ENCODE assay signal across 32 cellular contexts in the genomic region with DNA sequence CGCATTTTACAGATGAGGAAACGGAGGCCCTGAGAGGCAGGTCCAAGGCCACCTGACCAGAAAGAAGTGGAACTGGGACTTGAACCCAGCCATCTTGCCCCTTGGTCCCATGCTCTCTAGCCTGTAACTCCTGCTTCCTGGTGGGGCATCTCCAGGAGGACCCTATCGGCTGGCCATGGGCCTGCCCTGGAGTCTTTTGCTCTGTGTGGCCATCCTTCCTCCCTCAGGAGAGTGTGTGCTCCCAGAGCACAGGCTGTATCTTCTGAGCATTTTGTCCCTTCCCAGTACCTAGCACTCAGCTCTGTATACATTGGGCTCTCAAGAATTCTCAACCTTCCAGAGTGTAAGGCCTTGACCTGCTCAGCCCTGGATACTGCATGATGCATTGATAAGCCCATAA. TPM values are rescaled to one million over a fixed set of nuclear protein-coding genes. Genes with fewer than 3 reads are reported as not detected.
"Had no signal": no experiment of that assay in that cellular context is flagged by ENCODE, and none has a peak within 500 bp of the region (broad histone marks: within the 10 kb centered on the region; RNA-seq: fewer than 3 reads in every experiment).

No MANE protein-coding gene starts in this region.

- H3K9ac ChIP-seq: neural progenitor cell had no signal

- H3K9me3 ChIP-seq: pancreas, psoas muscle, stomach, thoracic aorta, thyroid gland, upper lobe of left lung, vagina had no signal

- H3K36me3 ChIP-seq: neural progenitor cell, pancreas, stomach, thoracic aorta, thyroid gland, upper lobe of left lung, vagina had no signal

- H3K4me2 ChIP-seq: neural progenitor cell, smooth muscle cell had no signal

- ATAC-seq: naive thymus-derived CD4-positive, alpha-beta T cell; natural killer cell; pancreas; psoas muscle; right cardiac atrium; sciatic nerve; stimulated activated effector memory CD8-positive, alpha-beta T cell treated with anti-CD3 and anti-CD28 coated beads, Interleukin-12 subunit alpha, Interleukin-12 subunit beta, amount 100 ng/mL, for 72 hours; stimulated activated naive B cell treated with anti-CD40 and anti-IgM and Interleukin-4, amounts not matched to agents 10 μg/mL and 1 μg/mL and 100 μg/mL, for 72 hours had no signal

- H3K36me3 Mint-ChIP-seq: natural killer cell; neural progenitor cell; stimulated activated effector memory CD8-positive, alpha-beta T cell treated with anti-CD3 and anti-CD28 coated beads, Interleukin-12 subunit alpha, Interleukin-12 subunit beta, amount 100 ng/mL, for 72 hours; stimulated activated naive B cell treated with anti-CD40 and anti-IgM and Interleukin-4, amounts not matched to agents 10 μg/mL and 1 μg/mL and 100 μg/mL, for 72 hours had no signal

- H3K27ac ChIP-seq: neural progenitor cell, pancreas, psoas muscle, skin epidermis, stomach, thoracic aorta, thyroid gland, tibial nerve, upper lobe of left lung, vagina had no signal

- H3K4me1 ChIP-seq: neural progenitor cell, thyroid gland, tibial nerve had no signal

- H3K4me3 ChIP-seq: neural progenitor cell, pancreas, psoas muscle, skin epidermis, smooth muscle cell, stomach, thoracic aorta, thyroid gland, tibial nerve, upper lobe of left lung, vagina had no signal

- DNase-seq: naive thymus-derived CD4-positive, alpha-beta T cell; natural killer cell; occipital lobe; pancreas; right cardiac atrium; stimulated activated CD4-positive, alpha-beta T cell treated with anti-CD3 and anti-CD28 coated beads, Interleukin-15, amount 100 ng/mL, for 24 hours; stimulated activated CD4-positive, alpha-beta T cell treated with anti-CD3 and anti-CD28 coated beads, Interleukin-2, amount 100 ng/mL, for 24 hours; stimulated activated CD4-positive, alpha-beta T cell treated with anti-CD3 and anti-CD28 coated beads, Interleukin-2, amount 100 ng/mL, for 48 hours; stimulated activated CD4-positive, alpha-beta T cell treated with anti-CD3 and anti-CD28 coated beads, Interleukin-4, amount 100 ng/mL, for 24 hours; stimulated activated naive B cell treated with anti-CD40 and anti-IgM and Interleukin-4, amounts not matched to agents 10 μg/mL and 1 μg/mL and 100 μg/mL, for 72 hours; stimulated activated naive CD4-positive, alpha-beta T cell treated with Interleukin-2 at 50 U/mL for 16 hours; stomach; thyroid gland; trophoblast cell; upper lobe of left lung had no signal

- H3K4me3 Mint-ChIP-seq: naive thymus-derived CD4-positive, alpha-beta T cell; natural killer cell; nephron; neural progenitor cell; stimulated activated effector memory CD8-positive, alpha-beta T cell treated with anti-CD3 and anti-CD28 coated beads, Interleukin-12 subunit alpha, Interleukin-12 subunit beta, amount 100 ng/mL, for 72 hours; stimulated activated naive B cell treated with anti-CD40 and anti-IgM and Interleukin-4, amounts not matched to agents 10 μg/mL and 1 μg/mL and 100 μg/mL, for 72 hours; stimulated activated naive CD8-positive, alpha-beta T cell treated with anti-CD3 and anti-CD28 coated beads, Interleukin-15, Interleukin-2, amounts not matched to agents 100 ng/mL and 50 ng/mL, for 24 hours had no signal

- FAIRE-seq: pancreas had no signal

- H3K27me3 ChIP-seq: neural progenitor cell, pancreas, thyroid gland, tibial nerve, upper lobe of left lung, vagina had no signal

- H3K4me1 Mint-ChIP-seq: naive thymus-derived CD4-positive, alpha-beta T cell; neural progenitor cell; stimulated activated effector memory CD8-positive, alpha-beta T cell treated with anti-CD3 and anti-CD28 coated beads, Interleukin-12 subunit alpha, Interleukin-12 subunit beta, amount 100 ng/mL, for 72 hours had no signal

- H3K27ac Mint-ChIP-seq: naive thymus-derived CD4-positive, alpha-beta T cell; natural killer cell; nephron; neural progenitor cell; progenitor cell of endocrine pancreas; stimulated activated effector memory CD8-positive, alpha-beta T cell treated with anti-CD3 and anti-CD28 coated beads, Interleukin-12 subunit alpha, Interleukin-12 subunit beta, amount 100 ng/mL, for 72 hours; stimulated activated naive B cell treated with anti-CD40 and anti-IgM and Interleukin-4, amounts not matched to agents 10 μg/mL and 1 μg/mL and 100 μg/mL, for 72 hours; stimulated activated naive CD8-positive, alpha-beta T cell treated with anti-CD3 and anti-CD28 coated beads, Interleukin-15, Interleukin-2, amounts not matched to agents 100 ng/mL and 50 ng/mL, for 24 hours had no signal

- H3K9me3 Mint-ChIP-seq: nephron, neural progenitor cell had no signal

RNA-seq across cellular contexts. Expression of gene STH, which starts 28.4 kb away (rescaled TPM):
- total RNA-seq: naive thymus-derived CD4-positive, alpha-beta T cell; natural killer cell; osteocyte; pancreas; progenitor cell of endocrine pancreas; renal cortical epithelial cell; right cardiac atrium; sciatic nerve; smooth muscle cell; stomach; subcutaneous adipose tissue; thoracic aorta; thyroid gland; tibial nerve; upper lobe of left lung; ureter; vagina had no signal
- polyA plus RNA-seq: naive thymus-derived CD4-positive, alpha-beta T cell; neural cell; pancreas; right cardiac atrium; smooth muscle cell; stomach had no signal
